Comparison of ENCODE assay signal across 2 cellular contexts in the genomic region with DNA sequence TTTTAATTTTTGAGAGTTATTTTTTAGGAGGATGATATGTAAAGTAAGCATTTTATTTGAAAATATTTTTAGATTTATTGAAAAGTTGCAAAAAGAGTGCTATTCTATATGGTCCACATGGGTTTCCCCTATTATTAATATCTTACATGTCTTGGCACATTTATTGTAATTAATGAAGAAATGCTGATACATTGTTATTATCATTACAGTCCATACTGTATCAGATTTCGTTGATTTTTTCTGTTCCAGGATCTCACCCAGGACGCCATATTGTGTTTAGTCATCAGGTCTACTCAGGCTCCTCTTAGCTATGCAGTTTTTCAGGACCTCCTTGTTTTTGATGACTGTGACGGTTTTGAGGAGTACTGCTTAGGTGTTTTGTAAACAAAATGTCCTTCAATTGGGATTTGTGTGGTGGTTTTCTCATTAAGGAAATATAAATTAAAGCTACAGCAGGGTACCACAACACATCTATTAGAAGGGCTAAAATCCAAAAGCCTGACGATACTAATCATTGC.
TF ChIP-seq lines count a peak whose summit lies in the region.

No MANE protein-coding gene starts in this region.

TF ChIP-seq in A549, 52 proteins besides CTCF, POLR2A, EP300 and RAD21:
- TF ChIP-seq CHD4 (IDR thresholded peaks at IDR 0.05; ENCODE audit: borderline replicate concordance) (no peak), POLR2AphosphoS2 (conservative IDR thresholded peaks at IDR 0.05; ENCODE audit: low read length) (no peak), FOSL2 (IDR thresholded peaks at IDR 0.05) (no peak), FOSL2 (CRISPR knock-in tag; IDR thresholded peaks at IDR 0.05) (no peak), MAFK (IDR thresholded peaks at IDR 0.05; ENCODE audit: partially characterized antibody) (peak; percentile 60), ZNF302 (CRISPR knock-in tag; IDR thresholded peaks at IDR 0.05) (no peak), TFCP2L1 (CRISPR knock-in tag; IDR thresholded peaks at IDR 0.05) (no peak), NR3C1 (IDR thresholded peaks at IDR 0.05) (no peak)
- TF ChIP-seq, protein P1, sequence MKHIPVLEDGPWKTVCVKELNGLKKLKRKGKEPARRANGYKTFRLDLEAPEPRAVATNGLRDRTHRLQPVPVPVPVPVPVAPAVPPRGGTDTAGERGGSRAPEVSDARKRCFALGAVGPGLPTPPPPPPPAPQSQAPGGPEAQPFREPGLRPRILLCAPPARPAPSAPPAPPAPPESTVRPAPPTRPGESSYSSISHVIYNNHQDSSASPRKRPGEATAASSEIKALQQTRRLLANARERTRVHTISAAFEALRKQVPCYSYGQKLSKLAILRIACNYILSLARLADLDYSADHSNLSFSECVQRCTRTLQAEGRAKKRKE (CRISPR knock-in tag; IDR thresholded peaks at IDR 0.05; ENCODE audit: low read depth): no peak

TF ChIP-seq in K562, 482 proteins besides CTCF, POLR2A, EP300 and RAD21:
- TF ChIP-seq MAFF (IDR thresholded peaks at IDR 0.05; ENCODE audit: low read length) (peak; percentile 17; the same call in 1 of the 2 replicates), ZFP1 (CRISPR knock-in tag; IDR thresholded peaks at IDR 0.05) (no peak), C11orf30 (IDR thresholded peaks at IDR 0.05; ENCODE audit: low read depth) (peak; percentile 64), MAFG (tag; conservative IDR thresholded peaks at IDR 0.05) (peak; percentile 34; the same call in 1 of the 2 replicates), ZNF316 (IDR thresholded peaks at IDR 0.05) (peak; percentile 76)
